8 cellular contexts compared by ENCODE assay signal in genomic region chr6:43059168-43060033, GRCh38. TPM values are rescaled to one million over a fixed set of nuclear protein-coding genes. Genes with fewer than 3 reads are reported as not detected.
DNase-seq lines count a peak whose midpoint lies in the region; ATAC-seq and TF ChIP-seq lines count a peak whose summit lies in the region.

Gene KLC4, plus strand, starts transcription at chr6:43059631. Its CDS starts 1,705 bp downstream, at chr6:43061336.
Gene MRPL2, minus strand, starts transcription at chr6:43059434. Its CDS starts 53 bp downstream, at chr6:43059381.

- H4K20me1 ChIP-seq in osteoblast (ENCODE audit: insufficient read depth, low read length): no peaks in the 10 kb centered on the region

- peaks cover 22% of the 10 kb centered on the region for H3K79me2 ChIP-seq in osteoblast (ENCODE audit: insufficient read depth, low read length)

- ATAC-seq in HG02610 (IDR thresholded peaks at IDR 0.05; ENCODE audit: unreplicated experiment) (peak; percentile 85), thoracic aorta (ENCODE audit: insufficient number of reproducible peaks, low FRiP score, low read depth) (peak; percentile 96)

- no peaks in the 10 kb centered on the region for H3K27me3 Mint-ChIP-seq in activated naive CD8-positive, alpha-beta T cell treated with anti-CD3 and anti-CD28 coated beads for 36 hours
- H3K27me3 Mint-ChIP-seq in glutamatergic neuron (ENCODE audit: unreplicated experiment): no peaks in the 10 kb centered on the region

- peaks cover 12% of the 10 kb centered on the region for H3K36me3 ChIP-seq in osteoblast (ENCODE audit: insufficient read depth, low read length)
- peaks cover 5% of the 10 kb centered on the region for H3K36me3 ChIP-seq in thoracic aorta

- no peaks in the 10 kb centered on the region for H3K27me3 ChIP-seq in osteoblast (ENCODE audit: insufficient read depth, low read length)
- H3K27me3 ChIP-seq in thoracic aorta (replicated peaks; ENCODE audit: insufficient read depth): no peaks in the 10 kb centered on the region

- DNase-seq in NCI-H1092 treated with DMSO at 0.1 percent for 48 hours (lab: John Stamatoyannopoulos, UW): peak; percentile 100
- DNase-seq in SKM-1 (lab: John Stamatoyannopoulos, UW; ENCODE audit: unreplicated experiment): peak; percentile 99
- peak; percentile 93 for DNase-seq in activated naive CD8-positive, alpha-beta T cell treated with anti-CD3 and anti-CD28 coated beads for 36 hours
- peak; percentile 96 for DNase-seq in glutamatergic neuron
- DNase-seq in osteoblast (ENCODE audit: insufficient read length, low spot score, missing footprints): peak; percentile 100
- DNase-seq in thoracic aorta (ENCODE audit: low spot score): peak; percentile 95

- H3K9me3 ChIP-seq in osteoblast (ENCODE audit: low read depth, low read length): no peaks in the 10 kb centered on the region
- no peaks in the 10 kb centered on the region for H3K9me3 ChIP-seq in thoracic aorta

- H3K9me3 Mint-ChIP-seq in activated naive CD8-positive, alpha-beta T cell treated with anti-CD3 and anti-CD28 coated beads for 36 hours: no peaks in the 10 kb centered on the region
- peaks cover 12% of the 10 kb centered on the region for H3K9me3 Mint-ChIP-seq in glutamatergic neuron (ENCODE audit: unreplicated experiment)

- peaks cover 3% of the 10 kb centered on the region for H3K36me3 Mint-ChIP-seq in activated naive CD8-positive, alpha-beta T cell treated with anti-CD3 and anti-CD28 coated beads for 36 hours
- H3K36me3 Mint-ChIP-seq in glutamatergic neuron (ENCODE audit: unreplicated experiment): no peaks in the 10 kb centered on the region

- H3K27ac Mint-ChIP-seq in activated naive CD8-positive, alpha-beta T cell treated with anti-CD3 and anti-CD28 coated beads for 36 hours: peak within 1 kb of the TSS; percentile 92
- H3K27ac Mint-ChIP-seq in glutamatergic neuron (ENCODE audit: unreplicated experiment): peak within 1 kb of the TSS; percentile 95

- H3K4me2 ChIP-seq in osteoblast (ENCODE audit: insufficient read depth, low read length): peak within 1 kb of the TSS; percentile 93

- H3K4me1 Mint-ChIP-seq in activated naive CD8-positive, alpha-beta T cell treated with anti-CD3 and anti-CD28 coated beads for 36 hours: peaks cover 23% of the 10 kb centered on the region
- peaks cover 9% of the 10 kb centered on the region for H3K4me1 Mint-ChIP-seq in glutamatergic neuron (ENCODE audit: low read depth, unreplicated experiment)

- peak within 1 kb of the TSS; percentile 87 for H2AFZ ChIP-seq in osteoblast (ENCODE audit: low read length)

- peak within 1 kb of the TSS; percentile 81 for H3K4me3 Mint-ChIP-seq in activated naive CD8-positive, alpha-beta T cell treated with anti-CD3 and anti-CD28 coated beads for 36 hours
- peak within 1 kb of the TSS; percentile 94 for H3K4me3 Mint-ChIP-seq in glutamatergic neuron (ENCODE audit: unreplicated experiment)

- TF ChIP-seq CTCF in glutamatergic neuron (IDR thresholded peaks at IDR 0.05; ENCODE audit: partially characterized antibody, unreplicated experiment) (no peak), osteoblast (IDR thresholded peaks at IDR 0.05; ENCODE audit: extremely low read depth, low read depth, low read length) (no peak), thoracic aorta (IDR thresholded peaks at IDR 0.05) (no peak)

- H3K4me3 ChIP-seq in GM08714 (ENCODE audit: low read length) (peak within 1 kb of the TSS; percentile 97), osteoblast (ENCODE audit: insufficient read depth, low read length) (peak within 1 kb of the TSS; percentile 96), thoracic aorta (peak within 1 kb of the TSS; percentile 80)

- H3K4me1 ChIP-seq in osteoblast (ENCODE audit: insufficient read depth, low read length) (peaks cover 18% of the 10 kb centered on the region), thoracic aorta (ENCODE audit: control insufficient read depth in 1 of 2, low read depth in 2 of 2) (peaks cover 9 to 28% of the 10 kb centered on the region in 2 donors)

- H3K27ac ChIP-seq in osteoblast (ENCODE audit: low read depth, low read length) (peak within 1 kb of the TSS; percentile 85), thoracic aorta (peak within 1 kb of the TSS; percentile 73 to 91)

RNA-seq across cellular contexts. Expression of gene KLC4, which starts in this region (rescaled TPM):
- total RNA-seq in activated naive CD8-positive, alpha-beta T cell treated with anti-CD3 and anti-CD28 coated beads for 36 hours: 1 to 10 TPM; 9.5 to 10.0 TPM
- total RNA-seq in glutamatergic neuron (ENCODE audit: unreplicated experiment) (62.3 TPM), osteoblast (17.7 and 20.3 TPM in 2 replicates), thoracic aorta (10 to 100 TPM; 22.9 to 33.5 TPM)

RNA-seq across cellular contexts. Expression of gene MRPL2, which starts in this region (rescaled TPM):
- total RNA-seq in activated naive CD8-positive, alpha-beta T cell treated with anti-CD3 and anti-CD28 coated beads for 36 hours: 100 to 1,000 TPM; 112 to 113 TPM
- 50.5 TPM for total RNA-seq in glutamatergic neuron (ENCODE audit: unreplicated experiment)
- 16.2 and 20.6 TPM in 2 replicates for total RNA-seq in osteoblast
- total RNA-seq in thoracic aorta: 10 to 100 TPM in 1 of 2 donors, 1 to 10 TPM in 1; 7.4 to 10.6 TPM

Comparison
In these comparisons a context has a peak if more than half of its experiments do, and no peak if none do; other contexts are left out.
1. Peak in every context shown above with its lines: DNase-seq, ATAC-seq, H3K4me3 ChIP-seq and H3K27ac ChIP-seq.